ENCODE assay signal across 25 cellular contexts in the genomic region with DNA sequence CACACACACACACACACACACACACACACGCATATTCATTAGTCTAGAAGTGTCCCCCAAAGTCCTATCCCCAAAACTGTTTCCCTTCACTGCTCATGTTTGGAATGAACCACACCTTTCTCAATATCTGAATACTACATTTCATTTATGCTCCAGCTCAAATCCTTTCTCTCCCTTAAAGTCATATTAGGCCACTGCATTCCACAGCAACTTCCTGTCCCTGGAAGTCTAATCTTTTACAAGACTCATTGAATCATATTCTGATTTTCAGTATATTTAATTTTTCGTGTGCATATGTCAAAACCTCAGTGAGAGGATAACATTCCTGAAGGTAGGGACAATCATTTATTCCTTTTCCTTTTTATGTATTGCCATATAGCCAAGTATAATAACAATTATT.
"Had no signal": no experiment of that assay in that cellular context is flagged by ENCODE, and none has a peak within 500 bp of the region (broad histone marks: within the 10 kb centered on the region; RNA-seq: fewer than 3 reads in every experiment).

No MANE protein-coding gene starts in this region.

- H3K27ac ChIP-seq: left ventricle myocardium inferior, neural progenitor cell, neutrophil, parathyroid adenoma, psoas muscle, right lobe of liver, tibial nerve, uterus had no signal

- H3K4me1 Mint-ChIP-seq: naive B cell, natural killer cell, nephron progenitor cell, neural progenitor cell had no signal

- H3K27me3 ChIP-seq: neural progenitor cell, neutrophil, right lobe of liver, tibial nerve, uterus had no signal

- H3K27ac Mint-ChIP-seq: immature natural killer cell; mesothelial cell of epicardium; natural killer cell; nephron progenitor cell; neural progenitor cell; stimulated activated naive CD8-positive, alpha-beta T cell treated with anti-CD3 and anti-CD28 coated beads, Interleukin-15, Interleukin-2, amounts not matched to agents 100 ng/mL and 50 ng/mL, for 24 hours; type B pancreatic cell had no signal

- H2AFZ ChIP-seq: neural progenitor cell, parathyroid adenoma had no signal

- ATAC-seq: natural killer cell, psoas muscle, right lobe of liver had no signal

- H3K36me3 ChIP-seq: neural progenitor cell, neutrophil, right lobe of liver, tibial nerve, uterus had no signal

- H3K4me3 ChIP-seq: left ventricle myocardium inferior, lung, neural progenitor cell, psoas muscle, right lobe of liver, tibial nerve, uterus had no signal

- H3K9ac ChIP-seq: neural progenitor cell, parathyroid adenoma had no signal

- DNase-seq: hypothalamus; immature natural killer cell; islet precursor cell; left ventricle myocardium inferior; mesendoderm; naive B cell; natural killer cell; nephron progenitor cell; occipital lobe; psoas muscle; right lobe of liver; stimulated activated CD4-positive, alpha-beta T cell treated with anti-CD3 and anti-CD28 coated beads, Interleukin-12 subunit alpha, Interleukin-12 subunit beta, amount 100 ng/mL, for 4 hours; stimulated activated CD4-positive, alpha-beta T cell treated with anti-CD3 and anti-CD28 coated beads, Interleukin-15, amount 100 ng/mL, for 24 hours; stimulated activated CD4-positive, alpha-beta T cell treated with anti-CD3 and anti-CD28 coated beads, Interleukin-2, amount 100 ng/mL, for 24 hours; stimulated activated CD4-positive, alpha-beta T cell treated with anti-CD3 and anti-CD28 coated beads, Interleukin-4, amount 100 ng/mL, for 1 hour; stimulated activated naive CD4-positive, alpha-beta T cell; uterus had no signal

- H3K79me2 ChIP-seq: parathyroid adenoma had no signal

- H3K36me3 Mint-ChIP-seq: natural killer cell had no signal

- H3K9me3 Mint-ChIP-seq: natural killer cell had no signal

- H3K4me2 ChIP-seq: neural progenitor cell had no signal

- H3K9me3 ChIP-seq: neutrophil, psoas muscle, right lobe of liver had no signal

- H3K27me3 Mint-ChIP-seq: naive B cell; stimulated activated naive CD8-positive, alpha-beta T cell treated with anti-CD3 and anti-CD28 coated beads, Interleukin-15, Interleukin-2, amounts not matched to agents 100 ng/mL and 50 ng/mL, for 24 hours; type B pancreatic cell had no signal

- H3K4me1 ChIP-seq: left ventricle myocardium inferior, parathyroid adenoma, psoas muscle, right lobe of liver, tibial nerve, uterus had no signal

- H3K4me3 Mint-ChIP-seq: immature natural killer cell; mesothelial cell of epicardium; naive B cell; natural killer cell; nephron progenitor cell; neural progenitor cell; stimulated activated naive CD8-positive, alpha-beta T cell treated with anti-CD3 and anti-CD28 coated beads, Interleukin-15, Interleukin-2, amounts not matched to agents 100 ng/mL and 50 ng/mL, for 24 hours; type B pancreatic cell had no signal
